ENCODE assay signal across 9 cellular contexts in the genomic region with DNA sequence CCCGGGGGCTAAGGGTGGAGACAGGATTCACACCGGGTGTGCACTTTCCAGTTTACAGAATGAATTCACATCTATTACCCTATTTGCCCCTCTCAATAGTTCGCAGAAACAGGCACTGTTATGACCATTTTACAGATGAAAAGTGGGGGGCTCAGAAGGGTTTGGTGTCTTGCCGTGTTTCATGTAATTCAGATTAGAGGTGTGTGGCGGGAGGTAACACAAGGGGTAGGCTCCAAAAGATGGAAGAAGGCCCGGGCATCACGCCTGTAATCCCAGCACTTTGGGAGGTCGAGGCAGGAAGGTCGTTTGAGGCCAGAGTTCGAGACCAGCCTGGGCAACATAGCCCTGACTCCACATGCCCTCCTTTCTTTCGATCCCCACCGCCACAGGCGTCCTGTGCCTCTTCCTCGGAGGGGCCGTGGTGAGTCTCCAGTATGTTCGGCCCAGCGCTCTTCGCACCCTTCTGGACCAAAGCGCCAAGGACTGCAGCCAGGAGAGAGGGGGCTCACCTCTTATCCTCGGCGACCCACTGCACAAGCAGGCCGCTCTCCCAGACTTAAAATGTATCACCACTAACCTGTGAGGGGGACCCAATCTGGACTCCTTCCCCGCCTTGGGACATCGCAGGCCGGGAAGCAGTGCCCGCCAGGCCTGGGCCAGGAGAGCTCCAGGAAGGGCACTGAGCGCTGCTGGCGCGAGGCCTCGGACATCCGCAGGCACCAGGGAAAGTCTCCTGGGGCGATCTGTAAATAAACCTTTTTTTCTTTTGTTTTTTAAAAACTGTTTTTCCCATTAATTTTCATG. TPM values are rescaled to one million over a fixed set of nuclear protein-coding genes. Genes with fewer than 3 reads are reported as not detected.
DNase-seq lines count a peak whose midpoint lies in the region; ATAC-seq, FAIRE-seq and TF ChIP-seq lines count a peak whose summit lies in the region.
"Had no signal": no experiment of that assay in that cellular context is flagged by ENCODE, and none has a peak within 500 bp of the region (broad histone marks: within the 10 kb centered on the region; RNA-seq: fewer than 3 reads in every experiment).

No MANE protein-coding gene starts in this region.

- peaks cover 0 to 3% of the 10 kb centered on the region in 2 experiments for H3K36me3 ChIP-seq in keratinocyte (ENCODE audit: control insufficient read depth in 2 of 2, extremely low read depth in 1 of 2, insufficient read depth in 2 of 2, low read length in 2 of 2)
- no peaks in the 10 kb centered on the region for H3K36me3 ChIP-seq in stomach smooth muscle (ENCODE audit: control insufficient read depth in 2 of 2, insufficient read depth in 2 of 2, low read length in 2 of 2)

- no peak for FAIRE-seq in keratinocyte (lab: Jason Lieb, UNC)

- dilution Hi-C loops in keratinocyte (cut with MboI; ENCODE audit: extremely low pct_ligation_motif_present, low sequenced_read_pairs) = no loop called here

- DNase-seq in T-helper 1 cell = no peak
- no peak for DNase-seq in keratinocyte (ENCODE audit: low read depth, low spot score)
- no peak for DNase-seq in GM13977 (ENCODE audit: low spot score)
- no peak for DNase-seq in HCEC 1CT

- H3K9me3 ChIP-seq in keratinocyte (ENCODE audit: control insufficient read depth, low read depth, low read length) = no peaks in the 10 kb centered on the region
- H3K9me3 ChIP-seq in stomach smooth muscle (ENCODE audit: control insufficient read depth in 2 of 2, low read length in 2 of 2) = no peaks in the 10 kb centered on the region

- H3K36me3 Mint-ChIP-seq in T-helper 1 cell treated with Interleukin-12 subunit alpha and Interleukin-12 subunit beta and Interleukin-4 antibody, amounts not matched to agents 30 μg/mL and 1 μg/mL, for 36 hours (ENCODE audit: low read depth) = peaks cover 1% of the 10 kb centered on the region

- H3K4me3 ChIP-seq in keratinocyte (ENCODE audit: control insufficient read depth in 2 of 3, extremely low read depth in 1 of 3, insufficient read depth in 2 of 3, low read depth in 1 of 3, low read length in 3 of 3) = no peak overlapping the region
- H3K4me3 ChIP-seq in stomach smooth muscle (ENCODE audit: low read length in 2 of 2) = peak overlapping the region; percentile 7 to 55

- no peaks in the 10 kb centered on the region for H3K79me2 ChIP-seq in keratinocyte (ENCODE audit: control insufficient read depth, insufficient read depth, low read length)

- no peaks in the 10 kb centered on the region for H3K9me3 Mint-ChIP-seq in T-helper 1 cell treated with Interleukin-12 subunit alpha and Interleukin-12 subunit beta and Interleukin-4 antibody, amounts not matched to agents 30 μg/mL and 1 μg/mL, for 36 hours

- in situ Hi-C loops in GM13977 (cut with MboI; ENCODE audit: low pct_unique_long_range_greater_than_20kb, low sequenced_read_pairs, unreplicated experiment) = no loop called here

- H3K27me3 ChIP-seq in keratinocyte (ENCODE audit: control insufficient read depth, extremely low read depth, insufficient read depth, low read length) (peaks cover 54% of the 10 kb centered on the region), stomach smooth muscle (ENCODE audit: control insufficient read depth in 1 of 2, insufficient read depth in 2 of 2, low read length in 2 of 2) (peaks cover 68 to 69% of the 10 kb centered on the region in 2 donors)

- ATAC-seq in SK-N-SH treated with all-trans-retinoic acid at 6 μM for 48 hours (peak; percentile 49), HG02973 (IDR thresholded peaks at IDR 0.05; ENCODE audit: unreplicated experiment) (no peak)

- H3K27ac ChIP-seq in keratinocyte (ENCODE audit: control insufficient read depth, insufficient read depth, low read length) (no peak overlapping the region), stomach smooth muscle (ENCODE audit: low read length) (no peak overlapping the region)
- H3K27ac ChIP-seq: 22Rv1 had no signal

- H3K4me2 ChIP-seq in keratinocyte (ENCODE audit: control insufficient read depth, extremely low read depth, insufficient read depth, low read depth, low read length) = peak overlapping the region; percentile 48

- no peaks in the 10 kb centered on the region for H3K9me1 ChIP-seq in keratinocyte (ENCODE audit: control insufficient read depth, extremely low read depth, insufficient read depth, low read length)

- H3K4me3 Mint-ChIP-seq in T-helper 1 cell treated with Interleukin-12 subunit alpha and Interleukin-12 subunit beta and Interleukin-4 antibody, amounts not matched to agents 30 μg/mL and 1 μg/mL, for 36 hours = peak overlapping the region; percentile 67

- H2AFZ ChIP-seq in keratinocyte (ENCODE audit: control insufficient read depth, low read length) = no peak overlapping the region

- peaks cover 16% of the 10 kb centered on the region for H3K4me1 ChIP-seq in keratinocyte (ENCODE audit: control insufficient read depth, extremely low read depth, insufficient read depth, low read length)
- peaks cover 20% of the 10 kb centered on the region for H3K4me1 ChIP-seq in stomach smooth muscle (ENCODE audit: control insufficient read depth, insufficient read depth, low read length)

- peaks cover 13% of the 10 kb centered on the region for H3K4me1 Mint-ChIP-seq in T-helper 1 cell treated with Interleukin-12 subunit alpha and Interleukin-12 subunit beta and Interleukin-4 antibody, amounts not matched to agents 30 μg/mL and 1 μg/mL, for 36 hours (ENCODE audit: low read depth)

- H3K9ac ChIP-seq in keratinocyte (ENCODE audit: control insufficient read depth, extremely low read depth, insufficient read depth, low read length) = no peak overlapping the region
- no peak overlapping the region for H3K9ac ChIP-seq in stomach smooth muscle (ENCODE audit: low read length in 2 of 2)

- H3K27me3 Mint-ChIP-seq in T-helper 1 cell treated with Interleukin-12 subunit alpha and Interleukin-12 subunit beta and Interleukin-4 antibody, amounts not matched to agents 30 μg/mL and 1 μg/mL, for 36 hours (ENCODE audit: low read depth) = peaks cover 61% of the 10 kb centered on the region

- H4K20me1 ChIP-seq in keratinocyte (ENCODE audit: control insufficient read depth, extremely low read depth, insufficient read depth, low read length) = peaks cover 8% of the 10 kb centered on the region

- TF ChIP-seq CTCF in keratinocyte (optimal IDR thresholded peaks at IDR 0.05 in 1 of 3, IDR thresholded peaks at IDR 0.05 in 1 of 3, conservative IDR thresholded peaks at IDR 0.05 in 1 of 3; ENCODE audit: extremely low read depth in 1 of 3, insufficient read depth in 2 of 3, low read length in 3 of 3) (no peak), GM13977 (IDR thresholded peaks at IDR 0.05; ENCODE audit: extremely low read depth, insufficient read depth, missing control alignments) (no peak)

- H3K27ac Mint-ChIP-seq in T-helper 1 cell treated with Interleukin-12 subunit alpha and Interleukin-12 subunit beta and Interleukin-4 antibody, amounts not matched to agents 30 μg/mL and 1 μg/mL, for 36 hours = peak overlapping the region; percentile 37

TF ChIP-seq in SK-N-SH treated with all-trans-retinoic acid at 6 μM for 48 hours, 23 proteins besides CTCF, POLR2A, EP300 and RAD21 (continues in another document):
- TF ChIP-seq ZNF70 (CRISPR knock-in tag; IDR thresholded peaks at IDR 0.05) (no peak), ZNF565 (CRISPR knock-in tag; conservative IDR thresholded peaks at IDR 0.05; ENCODE audit: low read depth) (no peak), ARNTL (CRISPR knock-in tag; IDR thresholded peaks at IDR 0.05; ENCODE audit: borderline replicate concordance, low read depth) (no peak), RARB (CRISPR knock-in tag; IDR thresholded peaks at IDR 0.05) (no peak)

RNA-seq across cellular contexts. Expression of a gene that starts 3.4 kb away (rescaled TPM):
- not detected in 3 replicates for polyA plus RNA-seq in keratinocyte
- polyA plus RNA-seq in keratinocyte (2011; ENCODE audit: low read depth) = not detected
- polyA plus RNA-seq in keratinocyte (2011; cell fraction: cytosol; rRNA removed) = not detected in 2 replicates
- polyA plus RNA-seq in keratinocyte (2011; cell fraction: nucleus; rRNA removed) = not detected in 2 replicates
- 0.19 and 0.78 TPM in 2 replicates for polyA plus RNA-seq in keratinocyte (2012; ENCODE audit: low replicate concordance)
- polyA minus RNA-seq in keratinocyte = not detected in 3 replicates
- polyA minus RNA-seq in keratinocyte (2011; cell fraction: cytosol; rRNA and poly(A)+ RNA removed) = not detected
- polyA minus RNA-seq in keratinocyte (2011; cell fraction: nucleus; rRNA and poly(A)+ RNA removed) = not detected in 2 replicates

RNA-seq across cellular contexts. Expression of a gene that starts 3.6 kb away (rescaled TPM):
- polyA plus RNA-seq in keratinocyte = 0.31 to 0.75 TPM (median 0.31 TPM) in 3 replicates
- polyA plus RNA-seq in keratinocyte (2011; ENCODE audit: low read depth) = 2.3 TPM
- 0.18 TPM in 2 replicates for polyA plus RNA-seq in keratinocyte (2011; cell fraction: cytosol; rRNA removed)
- polyA plus RNA-seq in keratinocyte (2011; cell fraction: nucleus; rRNA removed) = 3.1 and 4.8 TPM in 2 replicates
- 0.22 and 3.1 TPM in 2 replicates for polyA plus RNA-seq in keratinocyte (2012; ENCODE audit: low replicate concordance)
- 0.49 to 1.8 TPM (median 0.80 TPM) in 3 replicates for polyA minus RNA-seq in keratinocyte
- polyA minus RNA-seq in keratinocyte (2011; cell fraction: cytosol; rRNA and poly(A)+ RNA removed) = 0.38 TPM
- 1.3 and 2.2 TPM in 2 replicates for polyA minus RNA-seq in keratinocyte (2011; cell fraction: nucleus; rRNA and poly(A)+ RNA removed)

RNA-seq across cellular contexts. Expression of a gene that starts 12.2 kb away (rescaled TPM):
- 14.1 to 37.2 TPM (median 15.1 TPM) in 3 replicates for polyA plus RNA-seq in keratinocyte
- 31.6 TPM for polyA plus RNA-seq in keratinocyte (2011; ENCODE audit: low read depth)
- polyA plus RNA-seq in keratinocyte (2011; cell fraction: cytosol; rRNA removed) = 10.0 and 11.2 TPM in 2 replicates
- polyA plus RNA-seq in keratinocyte (2011; cell fraction: nucleus; rRNA removed) = 83.6 and 94.1 TPM in 2 replicates
- polyA plus RNA-seq in keratinocyte (2012; ENCODE audit: low replicate concordance) = 12.9 and 111 TPM in 2 replicates
- 26.4 to 62.0 TPM (median 42.9 TPM) in 3 replicates for polyA minus RNA-seq in keratinocyte
- 23.8 TPM for polyA minus RNA-seq in keratinocyte (2011; cell fraction: cytosol; rRNA and poly(A)+ RNA removed)
- 36.1 and 44.3 TPM in 2 replicates for polyA minus RNA-seq in keratinocyte (2011; cell fraction: nucleus; rRNA and poly(A)+ RNA removed)

RNA-seq across cellular contexts. Expression of a gene that starts 12.3 kb away (rescaled TPM):
- polyA plus RNA-seq in keratinocyte = 13.6 to 32.5 TPM (median 16.3 TPM) in 3 replicates
- 28.6 TPM for polyA plus RNA-seq in keratinocyte (2011; ENCODE audit: low read depth)
- 5.0 and 5.6 TPM in 2 replicates for polyA plus RNA-seq in keratinocyte (2011; cell fraction: cytosol; rRNA removed)
- polyA plus RNA-seq in keratinocyte (2011; cell fraction: nucleus; rRNA removed) = 99.6 and 112 TPM in 2 replicates
- 24.7 and 76.3 TPM in 2 replicates for polyA plus RNA-seq in keratinocyte (2012; ENCODE audit: low replicate concordance)
- polyA minus RNA-seq in keratinocyte = 53.5 to 83.7 TPM (median 55.5 TPM) in 3 replicates
- 10.7 TPM for polyA minus RNA-seq in keratinocyte (2011; cell fraction: cytosol; rRNA and poly(A)+ RNA removed)
- 81.7 and 91.0 TPM in 2 replicates for polyA minus RNA-seq in keratinocyte (2011; cell fraction: nucleus; rRNA and poly(A)+ RNA removed)

Comparison
In these comparisons a context has a peak if more than half of its experiments do, and no peak if none do; other contexts are left out.
1. H3K4me3 ChIP-seq: peak in stomach smooth muscle (2 of 2); none in keratinocyte (0 of 3).